Comparison of ENCODE assay signal across 15 cellular contexts in genomic region chr5:32163785-32164184, GRCh38. TPM values are rescaled to one million over a fixed set of nuclear protein-coding genes. Genes with fewer than 3 reads are reported as not detected.
A peak's percentile ranks its signal among the peaks of the same experiment; 100 is the strongest.
DNase-seq lines count a peak whose midpoint lies in the region; ATAC-seq and TF ChIP-seq lines count a peak whose summit lies in the region.
"Had no signal": no experiment of that assay in that cellular context is flagged by ENCODE, and none has a peak within 500 bp of the region (broad histone marks: within the 10 kb centered on the region; RNA-seq: fewer than 3 reads in every experiment).

No MANE protein-coding gene starts in this region.

- H3K27me3 ChIP-seq in transverse colon, result no peaks in the 10 kb centered on the region
- H3K27me3 ChIP-seq: neural progenitor cell had no signal

- H3K4me1 ChIP-seq in OCI-LY7 (ENCODE audit: insufficient read depth, low read length, poor library complexity, severe bottlenecking) (peaks cover 16% of the 10 kb centered on the region), transverse colon (peaks cover 32 to 76% (median 57%) of the 10 kb centered on the region in 4 donors)

- no peak for TF ChIP-seq EP300 in transverse colon (IDR thresholded peaks at IDR 0.05; ENCODE audit: low read depth)

- H3K4me2 ChIP-seq in OCI-LY7 (ENCODE audit: low read length), result peak overlapping the region; percentile 36
- H3K4me2 ChIP-seq: neural progenitor cell had no signal

- H3K36me3 ChIP-seq in OCI-LY7 (ENCODE audit: insufficient read depth, low read length) (peaks cover 56% of the 10 kb centered on the region), transverse colon (no peaks in the 10 kb centered on the region)

- H3K9me2 ChIP-seq in OCI-LY7 (ENCODE audit: insufficient read depth, low read length), result no peaks in the 10 kb centered on the region

- peaks cover 42% of the 10 kb centered on the region for H3K4me1 Mint-ChIP-seq in activated naive CD8-positive, alpha-beta T cell (ENCODE audit: low read depth)
- H3K4me1 Mint-ChIP-seq in activated naive CD8-positive, alpha-beta T cell treated with anti-CD3 and anti-CD28 coated beads for 36 hours, result peaks cover 42% of the 10 kb centered on the region
- H3K4me1 Mint-ChIP-seq: neural progenitor cell had no signal

- DNase-seq in activated naive CD8-positive, alpha-beta T cell treated with anti-CD3 and anti-CD28 coated beads for 36 hours, result no peak
- DNase-seq in OCI-LY7 (ENCODE audit: low spot score) (no peak), transverse colon (no peak), EL (no peak), NCI-H2081 treated with DMSO at 0.1 percent for 48 hours (lab: John Stamatoyannopoulos, UW) (no peak), ureter (ENCODE audit: low spot score) (no peak)
- DNase-seq: activated CD4-positive, CD25-positive, alpha-beta regulatory T cell; activated effector memory CD4-positive, alpha-beta T cell treated with Interleukin-2 at 50 U/mL for 16 hours; Kasumi-1; left colon; NCI-H226 had no signal

- intact Hi-C loops in OCI-LY7 (cut with micrococcal nuclease; ENCODE audit: unreplicated experiment), result no loop called here
- intact Hi-C loops in transverse colon (cut with DNase I; ENCODE audit: low total_unique reads), result loop anchor here (10.0 kb wide), 1 partner anchor 351 kb away; no protein-coding TSS in a partner anchor

- H3K27ac Mint-ChIP-seq in activated naive CD8-positive, alpha-beta T cell, result peak overlapping the region; percentile 24
- H3K27ac Mint-ChIP-seq in activated naive CD8-positive, alpha-beta T cell treated with anti-CD3 and anti-CD28 coated beads for 36 hours, result no peak overlapping the region
- H3K27ac Mint-ChIP-seq: neural progenitor cell had no signal

- peaks cover 96% of the 10 kb centered on the region for H3K79me2 ChIP-seq in OCI-LY7 (ENCODE audit: insufficient read depth, low read depth, low read length)

- in situ Hi-C loops in transverse colon (cut with MboI; ENCODE audit: low pct_ligation_motif_present in 1 of 4, low pct_unique_long_range_greater_than_20kb in 1 of 4, low sequenced_read_pairs in 3 of 4), result no loop called here

- no peaks in the 10 kb centered on the region for H3K36me3 Mint-ChIP-seq in activated naive CD8-positive, alpha-beta T cell
- peaks cover 40% of the 10 kb centered on the region for H3K36me3 Mint-ChIP-seq in activated naive CD8-positive, alpha-beta T cell treated with anti-CD3 and anti-CD28 coated beads for 36 hours

- CTCF ChIA-PET in OCI-LY7 (lab: Charles Lee; ENCODE audit: unreplicated experiment), result no interaction called here

- H3K27me3 Mint-ChIP-seq in activated naive CD8-positive, alpha-beta T cell, result no peaks in the 10 kb centered on the region
- no peaks in the 10 kb centered on the region for H3K27me3 Mint-ChIP-seq in activated naive CD8-positive, alpha-beta T cell treated with anti-CD3 and anti-CD28 coated beads for 36 hours

- no TSS peak for BruUV-seq in OCI-LY7 (replicated peaks; lab: Mats Ljungman, UMichigan)

- peaks cover 11% of the 10 kb centered on the region; the same call in 1 of the 2 replicates for H4K20me1 ChIP-seq in OCI-LY7 (ENCODE audit: insufficient read depth, low read length)

- POLR2A ChIA-PET in OCI-LY7 (lab: Charles Lee), result interaction anchor here (0.7 to 1.7 kb wide), 5 partner anchors 8 to 32 kb away, joined by 3 to 7 read pairs (median 3); partner anchors contain the start of gene GOLPH3

- 45 to 51% methylated on average over 2 of the region's 2 CpGs for WGBS in transverse colon (ENCODE audit: low coverage in 1 of 2), 2 donors

- peak; percentile 64 for ATAC-seq in HG02852 (IDR thresholded peaks at IDR 0.05; ENCODE audit: unreplicated experiment)
- ATAC-seq: Right ventricle myocardium inferior had no signal

- H3K9me3 ChIP-seq in OCI-LY7 (ENCODE audit: low read length) (peaks cover 6% of the 10 kb centered on the region; the same call in 1 of the 2 replicates), transverse colon (no peaks in the 10 kb centered on the region)

- H3K4me3 ChIP-seq in OCI-LY7 (ENCODE audit: low read depth, low read length, poor library complexity, severe bottlenecking) (no peak overlapping the region), transverse colon (no peak overlapping the region)
- H3K4me3 ChIP-seq: neural progenitor cell had no signal

- no peak for TF ChIP-seq CTCF in OCI-LY7 (conservative IDR thresholded peaks at IDR 0.05; ENCODE audit: low read length)
- TF ChIP-seq CTCF in transverse colon (IDR thresholded peaks at IDR 0.05), result no peak

- H3K27ac ChIP-seq in OCI-LY7 (ENCODE audit: low read depth, low read length, poor library complexity, severe bottlenecking) (no peak overlapping the region), transverse colon (peak overlapping the region; percentile 38 to 99 (median 80))
- H3K27ac ChIP-seq: neural progenitor cell had no signal

- no peaks in the 10 kb centered on the region for H3K9me3 Mint-ChIP-seq in activated naive CD8-positive, alpha-beta T cell (ENCODE audit: low read depth)
- peaks cover 1% of the 10 kb centered on the region for H3K9me3 Mint-ChIP-seq in activated naive CD8-positive, alpha-beta T cell treated with anti-CD3 and anti-CD28 coated beads for 36 hours

- no peak for TF ChIP-seq POLR2A in transverse colon (IDR thresholded peaks at IDR 0.05)

- no peak overlapping the region for H2AFZ ChIP-seq in OCI-LY7 (ENCODE audit: low read length)
- H2AFZ ChIP-seq: neural progenitor cell had no signal

- H3K4me3 Mint-ChIP-seq in activated naive CD8-positive, alpha-beta T cell, result no peak overlapping the region
- no peak overlapping the region for H3K4me3 Mint-ChIP-seq in activated naive CD8-positive, alpha-beta T cell treated with anti-CD3 and anti-CD28 coated beads for 36 hours
- H3K4me3 Mint-ChIP-seq: neural progenitor cell had no signal

RNA-seq across cellular contexts. Expression of gene GOLPH3, which starts 10.3 kb away (rescaled TPM):
- total RNA-seq in activated naive CD8-positive, alpha-beta T cell treated with anti-CD3 and anti-CD28 coated beads for 36 hours, result 10 to 100 TPM; 68.0 to 72.6 TPM
- 25.7 and 35.9 TPM in 2 replicates for total RNA-seq in OCI-LY7 (2014; rRNA removed; shearing (Covaris generic))
- total RNA-seq in OCI-LY7 (2022) (51.0 and 53.8 TPM in 2 replicates), transverse colon (100 to 1,000 TPM in 3 of 4 donors, 10 to 100 TPM in 1; 52.1 to 666 (median 132) TPM), ureter (82.0 TPM)
